22 cellular contexts compared by ENCODE assay signal in genomic region chr7:153910604-153911003, GRCh38.
"Had no signal": no experiment of that assay in that cellular context is flagged by ENCODE, and none has a peak within 500 bp of the region (broad histone marks: within the 10 kb centered on the region; RNA-seq: fewer than 3 reads in every experiment).

No MANE protein-coding gene starts in this region.

- H3K27ac Mint-ChIP-seq: immature natural killer cell; naive thymus-derived CD4-positive, alpha-beta T cell had no signal

- H3K9me3 ChIP-seq: esophagus muscularis mucosa, gastroesophageal sphincter, left lung, lower lobe of right lung had no signal

- H2AFZ ChIP-seq: hepatocyte had no signal

- H3K4me3 Mint-ChIP-seq: immature natural killer cell; naive thymus-derived CD4-positive, alpha-beta T cell had no signal

- H3K4me3 ChIP-seq: coronary artery, dorsolateral prefrontal cortex, esophagus muscularis mucosa, gastroesophageal sphincter, heart left ventricle, hepatocyte, left lung, lower lobe of right lung had no signal

- H3K36me3 ChIP-seq: esophagus muscularis mucosa, gastroesophageal sphincter, heart left ventricle, left lung, lower lobe of right lung had no signal

- H3K4me1 Mint-ChIP-seq: immature natural killer cell; naive thymus-derived CD4-positive, alpha-beta T cell had no signal

- H3K79me2 ChIP-seq: hepatocyte had no signal

- H3K4me1 ChIP-seq: esophagus muscularis mucosa, foreskin keratinocyte, gastroesophageal sphincter, heart left ventricle, left lung, lower lobe of right lung had no signal

- H3K36me3 Mint-ChIP-seq: immature natural killer cell; naive thymus-derived CD4-positive, alpha-beta T cell had no signal

- H3K27ac ChIP-seq: coronary artery, dorsolateral prefrontal cortex, esophagus muscularis mucosa, foreskin keratinocyte, gastroesophageal sphincter, heart left ventricle, hepatocyte, left lung, lower lobe of right lung had no signal

- H3K27me3 Mint-ChIP-seq: naive thymus-derived CD4-positive, alpha-beta T cell had no signal

- ATAC-seq: foreskin keratinocyte; gastroesophageal sphincter; heart left ventricle; left colon; left lung; left ventricle myocardium superior; lower lobe of right lung; naive thymus-derived CD4-positive, alpha-beta T cell had no signal

- DNase-seq: dermis blood vessel endothelial cell; dorsolateral prefrontal cortex; effector CD4-positive, alpha-beta T cell; effector memory CD4-positive, alpha-beta T cell; foreskin keratinocyte; heart left ventricle; hypothalamus; immature natural killer cell; islet precursor cell; kidney; kidney glomerular epithelial cell; left colon; left lung; left ventricle myocardium superior; lower lobe of right lung; mesenchymal stem cell; midbrain; naive thymus-derived CD4-positive, alpha-beta T cell had no signal

- H3K27me3 ChIP-seq: esophagus muscularis mucosa, foreskin keratinocyte, gastroesophageal sphincter, hepatocyte, left lung had no signal

- H3K4me2 ChIP-seq: hepatocyte had no signal
